14 cellular contexts compared by ENCODE assay signal in genomic region chrX:142977128-142977914, GRCh38. TPM values are rescaled to one million over a fixed set of nuclear protein-coding genes. Genes with fewer than 3 reads are reported as not detected.
DNase-seq lines count a peak whose midpoint lies in the region; ATAC-seq and TF ChIP-seq lines count a peak whose summit lies in the region.
"Had no signal": no experiment of that assay in that cellular context is flagged by ENCODE, and none has a peak within 500 bp of the region (broad histone marks: within the 10 kb centered on the region; RNA-seq: fewer than 3 reads in every experiment).

No MANE protein-coding gene starts in this region.

- H3K4me3 ChIP-seq in PC-3 (ENCODE audit: low read length) = no peak overlapping the region
- no peak overlapping the region for H3K4me3 ChIP-seq in MG63
- no peak overlapping the region for H3K4me3 ChIP-seq in gastrocnemius medialis

- H3K4me1 ChIP-seq in PC-3 (ENCODE audit: insufficient read depth, low read length) (no peaks in the 10 kb centered on the region), gastrocnemius medialis (no peaks in the 10 kb centered on the region)

- H3F3A ChIP-seq in PC-3 (ENCODE audit: low read length, unreplicated experiment) = no peaks in the 10 kb centered on the region

- no peak overlapping the region for H3K4me2 ChIP-seq in PC-3 (ENCODE audit: low read length)

- no peak for TF ChIP-seq POLR2A in gastrocnemius medialis (IDR thresholded peaks at IDR 0.05)

- no peak overlapping the region for H3K9ac ChIP-seq in PC-3 (ENCODE audit: low read length)

- no peaks in the 10 kb centered on the region for H3K27me3 ChIP-seq in PC-3 (ENCODE audit: low read length)
- H3K27me3 ChIP-seq in MG63 = no peaks in the 10 kb centered on the region
- no peaks in the 10 kb centered on the region for H3K27me3 ChIP-seq in gastrocnemius medialis

- H2AFZ ChIP-seq in PC-3 (ENCODE audit: low read length) = peak overlapping the region; percentile 30; the same call in 1 of the 2 replicates

- in situ Hi-C loops in gastrocnemius medialis (cut with MboI; ENCODE audit: low sequenced_read_pairs in 4 of 4) = no loop called here

- H3K36me3 ChIP-seq in PC-3 (ENCODE audit: low read depth, low read length) (no peaks in the 10 kb centered on the region), MG63 (no peaks in the 10 kb centered on the region), gastrocnemius medialis (no peaks in the 10 kb centered on the region)

- ATAC-seq in GM18520 (IDR thresholded peaks at IDR 0.05; ENCODE audit: unreplicated experiment) = peak; percentile 92
- peak; percentile 94 for ATAC-seq in GM21528 (IDR thresholded peaks at IDR 0.05; ENCODE audit: low FRiP score, unreplicated experiment)
- peak; percentile 80 for ATAC-seq in HG03139 (IDR thresholded peaks at IDR 0.05; ENCODE audit: unreplicated experiment)
- no peak for ATAC-seq in PC-3
- no peak for ATAC-seq in gastrocnemius medialis
- ATAC-seq: activated T-cell treated with anti-CD3 and anti-CD28 coated beads, Interleukin-2, amount 50 U/mL, for 4 hours; T-helper 17 cell had no signal

- no peak for DNase-seq in PC-3
- no peak for DNase-seq in T-helper 1 cell
- no peak for DNase-seq in posterior cingulate gyrus
- no peak for DNase-seq in MG63
- DNase-seq in gastrocnemius medialis = no peak
- DNase-seq: activated T-cell treated with anti-CD3 and anti-CD28 coated beads, Interleukin-2, amount 50 U/mL, for 4 hours; Calu3; central memory CD4-positive, alpha-beta T cell; T-helper 17 cell had no signal

- H3K27ac ChIP-seq in PC-3 (ENCODE audit: low read length) (no peak overlapping the region), gastrocnemius medialis (no peak overlapping the region)

- H3K9me3 ChIP-seq in PC-3 (ENCODE audit: low read length) = no peaks in the 10 kb centered on the region
- no peaks in the 10 kb centered on the region for H3K9me3 ChIP-seq in MG63
- H3K9me3 ChIP-seq in gastrocnemius medialis = no peaks in the 10 kb centered on the region

- POLR2A ChIA-PET in PC-3 (lab: Charles Lee; ENCODE audit: unreplicated experiment) = no interaction called here

- no peaks in the 10 kb centered on the region for H3K9me2 ChIP-seq in PC-3 (replicated peaks; ENCODE audit: low read length)

- intact Hi-C loops in PC-3 (cut with micrococcal nuclease) (no loop called here), posterior cingulate gyrus (cut with DNase I) (no loop called here), gastrocnemius medialis (cut with DNase I; ENCODE audit: low total_unique reads) (no loop called here)

- no peaks in the 10 kb centered on the region for H4K20me1 ChIP-seq in PC-3 (ENCODE audit: low read length)

- CTCF ChIA-PET in PC-3 (lab: Charles Lee) = no interaction called here

- no peaks in the 10 kb centered on the region for H3K79me2 ChIP-seq in PC-3 (ENCODE audit: low read length)

- no TSS peak for BruUV-seq in PC-3 (replicated peaks; lab: Mats Ljungman, UMichigan)

- TF ChIP-seq CTCF in PC-3 (conservative IDR thresholded peaks at IDR 0.05; ENCODE audit: low read depth, low read length) = no peak
- no peak for TF ChIP-seq CTCF in gastrocnemius medialis (IDR thresholded peaks at IDR 0.05 in 4 of 5, conservative IDR thresholded peaks at IDR 0.05 in 1 of 5)

RNA-seq across cellular contexts. Expression of gene SPANXN4, which starts 48.4 kb away (rescaled TPM):
- total RNA-seq in PC-3 (2014; rRNA removed) (not detected in 2 replicates), gastrocnemius medialis (not detected)
- not detected in 2 replicates for total RNA-seq in MG63 (2014; rRNA removed; shearing (Covaris generic); ENCODE audit: low replicate concordance)
- total RNA-seq: activated T-cell treated with anti-CD3 and anti-CD28 coated beads, Interleukin-2, amount 50 U/mL, for 4 hours; Calu3; lower leg skin; skeletal muscle tissue; T-helper 17 cell had no signal

Comparison
In these comparisons a context has a peak if more than half of its experiments do, and no peak if none do; other contexts are left out.
1. ATAC-seq: peak in GM18520 (single experiment), GM21528 (single experiment) and HG03139 (single experiment); none in PC-3 (single experiment) and gastrocnemius medialis (0 of 2).